In genomic region chr11:16511807-16512114, GRCh38 we compare ENCODE assay signal across 17 cellular contexts.
"Had no signal": no experiment of that assay in that cellular context is flagged by ENCODE, and none has a peak within 500 bp of the region (broad histone marks: within the 10 kb centered on the region; RNA-seq: fewer than 3 reads in every experiment).

No MANE protein-coding gene starts in this region.

- H3K4me1 ChIP-seq: parathyroid adenoma, testis had no signal

- H3K4me3 ChIP-seq: dorsolateral prefrontal cortex, lung, testis had no signal

- H3K9ac ChIP-seq: parathyroid adenoma had no signal

- H3K27ac ChIP-seq: dorsolateral prefrontal cortex, parathyroid adenoma, testis had no signal

- H2AFZ ChIP-seq: parathyroid adenoma had no signal

- H3K4me3 Mint-ChIP-seq: natural killer cell treated with Interleukin-12 subunit alpha and Interleukin-12 subunit beta and Interleukin-15 and Interleukin-18, amount 100 ng/mL, for 72 hours; stimulated activated naive B cell treated with anti-CD40 and anti-IgM and Interleukin-4, amounts not matched to agents 10 μg/mL and 1 μg/mL and 100 μg/mL, for 72 hours; stimulated activated naive CD8-positive, alpha-beta T cell treated with anti-CD3 and anti-CD28 coated beads, Interleukin-15, amount 100 ng/mL, for 72 hours had no signal

- DNase-seq: cortex of kidney; dorsolateral prefrontal cortex; effector CD8-positive, alpha-beta T cell; left colon; left ventricle myocardium superior; midbrain; occipital lobe; stimulated activated CD4-positive, alpha-beta T cell treated with anti-CD3 and anti-CD28 coated beads, Interleukin-2, amount 100 ng/mL, for 24 hours; stimulated activated CD4-positive, alpha-beta T cell treated with anti-CD3 and anti-CD28 coated beads, Interleukin-4, amount 100 ng/mL, for 4 hours; stimulated activated naive B cell treated with anti-CD40 and anti-IgM and Interleukin-4, amounts not matched to agents 10 μg/mL and 1 μg/mL and 100 μg/mL, for 72 hours; stimulated activated naive CD8-positive, alpha-beta T cell treated with anti-CD3 and anti-CD28 coated beads, Interleukin-15, amount 100 ng/mL, for 72 hours; testis had no signal

- H3K27ac Mint-ChIP-seq: natural killer cell treated with Interleukin-12 subunit alpha and Interleukin-12 subunit beta and Interleukin-15 and Interleukin-18, amount 100 ng/mL, for 72 hours; stimulated activated naive B cell treated with anti-CD40 and anti-IgM and Interleukin-4, amounts not matched to agents 10 μg/mL and 1 μg/mL and 100 μg/mL, for 72 hours; stimulated activated naive CD8-positive, alpha-beta T cell treated with anti-CD3 and anti-CD28 coated beads, Interleukin-15, amount 100 ng/mL, for 72 hours had no signal

- H3K36me3 Mint-ChIP-seq: stimulated activated naive B cell treated with anti-CD40 and anti-IgM and Interleukin-4, amounts not matched to agents 10 μg/mL and 1 μg/mL and 100 μg/mL, for 72 hours had no signal

- H3K79me2 ChIP-seq: parathyroid adenoma had no signal

- H3K27me3 ChIP-seq: dorsolateral prefrontal cortex, testis had no signal

- FAIRE-seq: frontal cortex had no signal

- ATAC-seq: left colon; natural killer cell treated with Interleukin-12 subunit alpha and Interleukin-12 subunit beta and Interleukin-15 and Interleukin-18, amount 100 ng/mL, for 72 hours; sciatic nerve; stimulated activated naive B cell treated with anti-CD40 and anti-IgM and Interleukin-4, amounts not matched to agents 10 μg/mL and 1 μg/mL and 100 μg/mL, for 72 hours; stimulated activated naive CD8-positive, alpha-beta T cell treated with anti-CD3 and anti-CD28 coated beads, Interleukin-15, amount 100 ng/mL, for 72 hours had no signal

- H3K27me3 Mint-ChIP-seq: natural killer cell treated with Interleukin-12 subunit alpha and Interleukin-12 subunit beta and Interleukin-15 and Interleukin-18, amount 100 ng/mL, for 72 hours; stimulated activated naive B cell treated with anti-CD40 and anti-IgM and Interleukin-4, amounts not matched to agents 10 μg/mL and 1 μg/mL and 100 μg/mL, for 72 hours; stimulated activated naive CD8-positive, alpha-beta T cell treated with anti-CD3 and anti-CD28 coated beads, Interleukin-15, amount 100 ng/mL, for 72 hours had no signal

- H3K9me3 ChIP-seq: testis had no signal

- H3K4me1 Mint-ChIP-seq: stimulated activated naive B cell treated with anti-CD40 and anti-IgM and Interleukin-4, amounts not matched to agents 10 μg/mL and 1 μg/mL and 100 μg/mL, for 72 hours; stimulated activated naive CD8-positive, alpha-beta T cell treated with anti-CD3 and anti-CD28 coated beads, Interleukin-15, amount 100 ng/mL, for 72 hours had no signal
